ENCODE assay signal across 8 cellular contexts in genomic region chr17:74671031-74671771, GRCh38. TPM values are rescaled to one million over a fixed set of nuclear protein-coding genes. Genes with fewer than 3 reads are reported as not detected.
DNase-seq lines count a peak whose midpoint lies in the region; ATAC-seq and TF ChIP-seq lines count a peak whose summit lies in the region.

No MANE protein-coding gene starts in this region.

- POLR2A ChIA-PET in SK-N-SH (lab: Yijun Ruan, JAX) = interaction anchor here (0.6 kb wide), 1 partner anchor 67 kb away, joined by 3 read pairs; no protein-coding TSS in a partner anchor
- POLR2A ChIA-PET in activated naive CD8-positive, alpha-beta T cell treated with anti-CD3 and anti-CD28 coated beads, Interleukin-2, amount 10 ng/mL, durations not matched to agents 7 days and 5 days (lab: Charles Lee) = interaction anchor here (1.4 kb wide), 1 partner anchor 88 kb away, joined by 3 read pairs; no protein-coding TSS in a partner anchor

- no peak for TF ChIP-seq EP300 in SK-N-SH (IDR thresholded peaks at IDR 0.05; ENCODE audit: borderline replicate concordance in 1 of 2, low read depth in 1 of 2, low read length in 1 of 2)

- H3K9ac ChIP-seq in SK-N-SH = no peak overlapping the region

- DNase-seq in GM06990 (ENCODE audit: extremely low read depth, insufficient read length) = peak; percentile 23
- peak; percentile 67 for DNase-seq in SK-N-SH
- peak; percentile 86 for DNase-seq in activated naive CD8-positive, alpha-beta T cell treated with anti-CD3 and anti-CD28 coated beads, Interleukin-2, amount 10 ng/mL, durations not matched to agents 7 days and 5 days
- DNase-seq in left ventricle myocardium inferior = peak; percentile 81
- peak; percentile 37 for DNase-seq in pulmonary artery endothelial cell (ENCODE audit: low read depth, low spot score)
- no peak for DNase-seq in NK-92 (lab: John Stamatoyannopoulos, UW; ENCODE audit: unreplicated experiment)
- no peak for DNase-seq in 8988T

- H3K9me3 ChIP-seq in SK-N-SH (no peaks in the 10 kb centered on the region), left ventricle myocardium inferior (replicated peaks) (peaks cover 6% of the 10 kb centered on the region)

- H3K9me2 ChIP-seq in SK-N-SH = no peaks in the 10 kb centered on the region

- no peaks in the 10 kb centered on the region for H3F3A ChIP-seq in SK-N-SH (replicated peaks; ENCODE audit: insufficient read depth)

- H3K27ac ChIP-seq in SK-N-SH (ENCODE audit: low read depth in 2 of 2, low read length in 1 of 2) (no peak overlapping the region), left ventricle myocardium inferior (replicated peaks) (no peak overlapping the region)

- CTCF ChIA-PET in SK-N-SH (lab: Yijun Ruan, JAX) = interaction anchor here (0.6 to 7.2 kb wide), 15 partner anchors 13 to 303 kb away, joined by 3 to 80 read pairs (median 3); partner anchors contain the start of genes NAT9 and RAB37

- no peaks in the 10 kb centered on the region for H3K79me2 ChIP-seq in SK-N-SH (ENCODE audit: insufficient read depth)

- peaks cover 1% of the 10 kb centered on the region; the same call in 1 of the 2 replicates for H3K27me3 ChIP-seq in GM06990 (replicated peaks; ENCODE audit: control insufficient read depth, insufficient read depth, low read length)
- H3K27me3 ChIP-seq in SK-N-SH (ENCODE audit: insufficient read depth) = no peaks in the 10 kb centered on the region
- H3K27me3 ChIP-seq in left ventricle myocardium inferior (ENCODE audit: low read depth) = peaks cover 33% of the 10 kb centered on the region

- no peak for TF ChIP-seq RAD21 in SK-N-SH (IDR thresholded peaks at IDR 0.05; ENCODE audit: low read length)

- no peak overlapping the region for H3K27ac Mint-ChIP-seq in activated naive CD8-positive, alpha-beta T cell treated with anti-CD3 and anti-CD28 coated beads, Interleukin-2, amount 10 ng/mL, durations not matched to agents 7 days and 5 days

- peaks cover 0 to 6% of the 10 kb centered on the region in 2 experiments; a peak in 1 of 4 replicates for H3K4me1 ChIP-seq in SK-N-SH (ENCODE audit: control insufficient read depth in 1 of 2, insufficient read depth in 2 of 2, low read depth in 1 of 2, low read length in 1 of 2)
- no peaks in the 10 kb centered on the region for H3K4me1 ChIP-seq in left ventricle myocardium inferior

- no peak overlapping the region for H3K4me2 ChIP-seq in SK-N-SH

- H2AFZ ChIP-seq in SK-N-SH (ENCODE audit: low read depth) = no peak overlapping the region

- 10% methylated on average over 38 of the region's 57 CpGs for WGBS in SK-N-SH (ENCODE audit: low lambda C conversion rate)

- H3K9me3 Mint-ChIP-seq in activated naive CD8-positive, alpha-beta T cell treated with anti-CD3 and anti-CD28 coated beads, Interleukin-2, amount 10 ng/mL, durations not matched to agents 7 days and 5 days = peaks cover 2% of the 10 kb centered on the region

- peaks cover 60% of the 10 kb centered on the region for H3K27me3 Mint-ChIP-seq in activated naive CD8-positive, alpha-beta T cell treated with anti-CD3 and anti-CD28 coated beads, Interleukin-2, amount 10 ng/mL, durations not matched to agents 7 days and 5 days

- peak; percentile 93 for ATAC-seq in activated naive CD8-positive, alpha-beta T cell treated with anti-CD3 and anti-CD28 coated beads, Interleukin-2, amount 10 ng/mL, durations not matched to agents 7 days and 5 days (ENCODE audit: low read depth)
- ATAC-seq in GM19397 (IDR thresholded peaks at IDR 0.05; ENCODE audit: unreplicated experiment) = no peak

- no peak overlapping the region for H3K4me3 ChIP-seq in GM06990 (replicated peaks; ENCODE audit: low read depth, low read length)
- no peak overlapping the region for H3K4me3 ChIP-seq in SK-N-SH (ENCODE audit: low read depth in 2 of 2, low read length in 1 of 2)
- no peak overlapping the region for H3K4me3 ChIP-seq in left ventricle myocardium inferior

- intact Hi-C loops in left ventricle myocardium inferior (cut with micrococcal nuclease) = no loop called here

- no peaks in the 10 kb centered on the region for H3K36me3 Mint-ChIP-seq in activated naive CD8-positive, alpha-beta T cell treated with anti-CD3 and anti-CD28 coated beads, Interleukin-2, amount 10 ng/mL, durations not matched to agents 7 days and 5 days

- no peak overlapping the region for H3K4me3 Mint-ChIP-seq in activated naive CD8-positive, alpha-beta T cell treated with anti-CD3 and anti-CD28 coated beads, Interleukin-2, amount 10 ng/mL, durations not matched to agents 7 days and 5 days

- H3K36me3 ChIP-seq in GM06990 (ENCODE audit: control insufficient read depth, insufficient read depth, low read length) (no peaks in the 10 kb centered on the region), SK-N-SH (replicated peaks in 1 of 2; ENCODE audit: control insufficient read depth in 1 of 2, insufficient read depth in 2 of 2, low read length in 1 of 2) (no peaks in the 10 kb centered on the region), left ventricle myocardium inferior (no peaks in the 10 kb centered on the region)

- TF ChIP-seq CTCF in GM06990 (IDR thresholded peaks at IDR 0.05; ENCODE audit: insufficient read depth, low read length, poor library complexity, severe bottlenecking) (no peak), SK-N-SH (IDR thresholded peaks at IDR 0.05) (no peak), left ventricle myocardium inferior (IDR thresholded peaks at IDR 0.05; ENCODE audit: borderline replicate concordance) (no peak)

- no peaks in the 10 kb centered on the region for H3K4me1 Mint-ChIP-seq in activated naive CD8-positive, alpha-beta T cell treated with anti-CD3 and anti-CD28 coated beads, Interleukin-2, amount 10 ng/mL, durations not matched to agents 7 days and 5 days

- no peaks in the 10 kb centered on the region for H4K20me1 ChIP-seq in SK-N-SH (ENCODE audit: insufficient read depth)

TF ChIP-seq in SK-N-SH, 30 proteins besides CTCF, POLR2A, EP300 and RAD21 (continues in another document):
- TF ChIP-seq RCOR1 (IDR thresholded peaks at IDR 0.05; ENCODE audit: low read length) (peak; percentile 38; the same call in 1 of the 2 replicates), SIN3A (IDR thresholded peaks at IDR 0.05; ENCODE audit: borderline replicate concordance, low read depth, low read length) (peak; percentile 44; the same call in 1 of the 2 replicates), CHD2 (IDR thresholded peaks at IDR 0.05; ENCODE audit: low read length, partially characterized antibody) (no peak), RFX5 (IDR thresholded peaks at IDR 0.05; ENCODE audit: low read length) (no peak), MAX (IDR thresholded peaks at IDR 0.05; ENCODE audit: low read depth) (no peak), ELF1 (IDR thresholded peaks at IDR 0.05) (no peak), TEAD4 (IDR thresholded peaks at IDR 0.05; ENCODE audit: borderline replicate concordance, insufficient read depth) (no peak), FOXJ3 (CRISPR knock-in tag; IDR thresholded peaks at IDR 0.05) (no peak)
- TF ChIP-seq, protein P1, sequence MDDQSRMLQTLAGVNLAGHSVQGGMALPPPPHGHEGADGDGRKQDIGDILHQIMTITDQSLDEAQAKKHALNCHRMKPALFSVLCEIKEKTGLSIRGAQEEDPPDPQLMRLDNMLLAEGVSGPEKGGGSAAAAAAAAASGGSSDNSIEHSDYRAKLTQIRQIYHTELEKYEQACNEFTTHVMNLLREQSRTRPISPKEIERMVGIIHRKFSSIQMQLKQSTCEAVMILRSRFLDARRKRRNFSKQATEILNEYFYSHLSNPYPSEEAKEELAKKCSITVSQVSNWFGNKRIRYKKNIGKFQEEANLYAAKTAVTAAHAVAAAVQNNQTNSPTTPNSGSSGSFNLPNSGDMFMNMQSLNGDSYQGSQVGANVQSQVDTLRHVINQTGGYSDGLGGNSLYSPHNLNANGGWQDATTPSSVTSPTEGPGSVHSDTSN (IDR thresholded peaks at IDR 0.05) = no peak
- TF ChIP-seq, protein P2, sequence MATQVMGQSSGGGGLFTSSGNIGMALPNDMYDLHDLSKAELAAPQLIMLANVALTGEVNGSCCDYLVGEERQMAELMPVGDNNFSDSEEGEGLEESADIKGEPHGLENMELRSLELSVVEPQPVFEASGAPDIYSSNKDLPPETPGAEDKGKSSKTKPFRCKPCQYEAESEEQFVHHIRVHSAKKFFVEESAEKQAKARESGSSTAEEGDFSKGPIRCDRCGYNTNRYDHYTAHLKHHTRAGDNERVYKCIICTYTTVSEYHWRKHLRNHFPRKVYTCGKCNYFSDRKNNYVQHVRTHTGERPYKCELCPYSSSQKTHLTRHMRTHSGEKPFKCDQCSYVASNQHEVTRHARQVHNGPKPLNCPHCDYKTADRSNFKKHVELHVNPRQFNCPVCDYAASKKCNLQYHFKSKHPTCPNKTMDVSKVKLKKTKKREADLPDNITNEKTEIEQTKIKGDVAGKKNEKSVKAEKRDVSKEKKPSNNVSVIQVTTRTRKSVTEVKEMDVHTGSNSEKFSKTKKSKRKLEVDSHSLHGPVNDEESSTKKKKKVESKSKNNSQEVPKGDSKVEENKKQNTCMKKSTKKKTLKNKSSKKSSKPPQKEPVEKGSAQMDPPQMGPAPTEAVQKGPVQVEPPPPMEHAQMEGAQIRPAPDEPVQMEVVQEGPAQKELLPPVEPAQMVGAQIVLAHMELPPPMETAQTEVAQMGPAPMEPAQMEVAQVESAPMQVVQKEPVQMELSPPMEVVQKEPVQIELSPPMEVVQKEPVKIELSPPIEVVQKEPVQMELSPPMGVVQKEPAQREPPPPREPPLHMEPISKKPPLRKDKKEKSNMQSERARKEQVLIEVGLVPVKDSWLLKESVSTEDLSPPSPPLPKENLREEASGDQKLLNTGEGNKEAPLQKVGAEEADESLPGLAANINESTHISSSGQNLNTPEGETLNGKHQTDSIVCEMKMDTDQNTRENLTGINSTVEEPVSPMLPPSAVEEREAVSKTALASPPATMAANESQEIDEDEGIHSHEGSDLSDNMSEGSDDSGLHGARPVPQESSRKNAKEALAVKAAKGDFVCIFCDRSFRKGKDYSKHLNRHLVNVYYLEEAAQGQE (IDR thresholded peaks at IDR 0.05; ENCODE audit: low read depth, low read length) = peak; percentile 99

RNA-seq across cellular contexts. Expression of gene CD300LF, which starts 41.5 kb away (rescaled TPM):
- polyA plus RNA-seq in SK-N-SH (2012; rRNA removed) = not detected in 2 replicates
- not detected in 2 replicates for polyA plus RNA-seq in SK-N-SH (2012; cell fraction: cytosol; rRNA removed)
- polyA plus RNA-seq in SK-N-SH (2012; cell fraction: nucleus; rRNA removed) = not detected in 2 replicates
- under 1 TPM in 1 of 2 experiments, not detected in 1; 0.25 TPM for total RNA-seq in activated naive CD8-positive, alpha-beta T cell treated with anti-CD3 and anti-CD28 coated beads, Interleukin-2, amount 10 ng/mL, durations not matched to agents 7 days and 5 days
- total RNA-seq in left ventricle myocardium inferior (0.55 TPM), pulmonary artery endothelial cell (not detected in 2 replicates)

RNA-seq across cellular contexts. Expression of gene CD300E, which starts 47.7 kb away (rescaled TPM):
- not detected in 2 replicates for polyA plus RNA-seq in SK-N-SH (2012; rRNA removed)
- not detected in 2 replicates for polyA plus RNA-seq in SK-N-SH (2012; cell fraction: cytosol; rRNA removed)
- polyA plus RNA-seq in SK-N-SH (2012; cell fraction: nucleus; rRNA removed) = not detected in 2 replicates
- not detected for total RNA-seq in activated naive CD8-positive, alpha-beta T cell treated with anti-CD3 and anti-CD28 coated beads, Interleukin-2, amount 10 ng/mL, durations not matched to agents 7 days and 5 days
- total RNA-seq in left ventricle myocardium inferior = 0.30 TPM
- total RNA-seq in pulmonary artery endothelial cell = not detected in 2 replicates

Comparison
In these comparisons a context has a peak if more than half of its experiments do, and no peak if none do; other contexts are left out.
1. DNase-seq: peak in GM06990 (single experiment), SK-N-SH (single experiment), activated naive CD8-positive, alpha-beta T cell treated with anti-CD3 and anti-CD28 coated beads, Interleukin-2, amount 10 ng/mL, durations not matched to agents 7 days and 5 days (single experiment), left ventricle myocardium inferior (single experiment) and pulmonary artery endothelial cell (single experiment); none in NK-92 (single experiment) and 8988T (single experiment).